Comparison of ENCODE assay signal across 1 cellular context in genomic region chr12:16788888-16789790, GRCh38.
A peak's percentile ranks its signal among the peaks of the same experiment; 100 is the strongest.
TF ChIP-seq lines count a peak whose summit lies in the region.

No MANE protein-coding gene starts in this region.

TF ChIP-seq in GM23338, 12 proteins besides CTCF, POLR2A, EP300 and RAD21 (continued from another document):
- TF ChIP-seq, protein P1, sequence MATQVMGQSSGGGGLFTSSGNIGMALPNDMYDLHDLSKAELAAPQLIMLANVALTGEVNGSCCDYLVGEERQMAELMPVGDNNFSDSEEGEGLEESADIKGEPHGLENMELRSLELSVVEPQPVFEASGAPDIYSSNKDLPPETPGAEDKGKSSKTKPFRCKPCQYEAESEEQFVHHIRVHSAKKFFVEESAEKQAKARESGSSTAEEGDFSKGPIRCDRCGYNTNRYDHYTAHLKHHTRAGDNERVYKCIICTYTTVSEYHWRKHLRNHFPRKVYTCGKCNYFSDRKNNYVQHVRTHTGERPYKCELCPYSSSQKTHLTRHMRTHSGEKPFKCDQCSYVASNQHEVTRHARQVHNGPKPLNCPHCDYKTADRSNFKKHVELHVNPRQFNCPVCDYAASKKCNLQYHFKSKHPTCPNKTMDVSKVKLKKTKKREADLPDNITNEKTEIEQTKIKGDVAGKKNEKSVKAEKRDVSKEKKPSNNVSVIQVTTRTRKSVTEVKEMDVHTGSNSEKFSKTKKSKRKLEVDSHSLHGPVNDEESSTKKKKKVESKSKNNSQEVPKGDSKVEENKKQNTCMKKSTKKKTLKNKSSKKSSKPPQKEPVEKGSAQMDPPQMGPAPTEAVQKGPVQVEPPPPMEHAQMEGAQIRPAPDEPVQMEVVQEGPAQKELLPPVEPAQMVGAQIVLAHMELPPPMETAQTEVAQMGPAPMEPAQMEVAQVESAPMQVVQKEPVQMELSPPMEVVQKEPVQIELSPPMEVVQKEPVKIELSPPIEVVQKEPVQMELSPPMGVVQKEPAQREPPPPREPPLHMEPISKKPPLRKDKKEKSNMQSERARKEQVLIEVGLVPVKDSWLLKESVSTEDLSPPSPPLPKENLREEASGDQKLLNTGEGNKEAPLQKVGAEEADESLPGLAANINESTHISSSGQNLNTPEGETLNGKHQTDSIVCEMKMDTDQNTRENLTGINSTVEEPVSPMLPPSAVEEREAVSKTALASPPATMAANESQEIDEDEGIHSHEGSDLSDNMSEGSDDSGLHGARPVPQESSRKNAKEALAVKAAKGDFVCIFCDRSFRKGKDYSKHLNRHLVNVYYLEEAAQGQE (IDR thresholded peaks at IDR 0.05; ENCODE audit: unreplicated experiment), result peak; percentile 78
- no peak for TF ChIP-seq NANOG (IDR thresholded peaks at IDR 0.05; ENCODE audit: borderline replicate concordance)
